8 cellular contexts compared by ENCODE assay signal in genomic region chr17:42608692-42609181, GRCh38. TPM values are rescaled to one million over a fixed set of nuclear protein-coding genes. Genes with fewer than 3 reads are reported as not detected.
DNase-seq lines count a peak whose midpoint lies in the region; ATAC-seq and TF ChIP-seq lines count a peak whose summit lies in the region.

No MANE protein-coding gene starts in this region.

- H3K27me3 Mint-ChIP-seq in dendritic cell treated with granulocyte-macrophage colony-stimulating factor and Interleukin-4, amounts not matched to agents 40 ng/mL and 50 ng/mL, for 4 days, result no peaks in the 10 kb centered on the region

- POLR2A ChIA-PET in PC-9 (lab: Charles Lee; ENCODE audit: unreplicated experiment), result interaction anchor here (0.6 to 1.2 kb wide), 4 partner anchors 10 to 70 kb away, joined by 4 to 9 read pairs (median 7); no protein-coding TSS in a partner anchor

- DNase-seq in PC-9, result no peak
- DNase-seq in LoVo (ENCODE audit: low spot score), result no peak
- DNase-seq in GM03348 (ENCODE audit: low spot score), result no peak

- peaks cover 7% of the 10 kb centered on the region; the same call in 1 of the 2 replicates for H4K20me1 ChIP-seq in PC-9 (ENCODE audit: insufficient read depth)

- H3K4me1 Mint-ChIP-seq in dendritic cell treated with granulocyte-macrophage colony-stimulating factor and Interleukin-4, amounts not matched to agents 40 ng/mL and 50 ng/mL, for 4 days (ENCODE audit: low read depth), result peaks cover 27% of the 10 kb centered on the region

- peak overlapping the region; percentile 90 for H3K27ac Mint-ChIP-seq in dendritic cell treated with granulocyte-macrophage colony-stimulating factor and Interleukin-4, amounts not matched to agents 40 ng/mL and 50 ng/mL, for 4 days

- CTCF ChIA-PET in PC-9 (lab: Charles Lee), result no interaction called here

- no TSS peak for BruUV-seq in PC-9 (replicated peaks; lab: Mats Ljungman, UMichigan)

- H3K9me2 ChIP-seq in PC-9 (ENCODE audit: insufficient read depth), result no peaks in the 10 kb centered on the region

- H3K27ac ChIP-seq in PC-9, result peak overlapping the region; percentile 48
- peak overlapping the region; percentile 88 for H3K27ac ChIP-seq in urinary bladder (ENCODE audit: low read depth)

- ATAC-seq in GM18870 (IDR thresholded peaks at IDR 0.05; ENCODE audit: unreplicated experiment) (peak; percentile 28), HG02759 (IDR thresholded peaks at IDR 0.05; ENCODE audit: unreplicated experiment) (peak; percentile 30)

- H3K36me3 ChIP-seq in PC-9 (ENCODE audit: low read depth) (peaks cover 19% of the 10 kb centered on the region; the same call in 1 of the 2 replicates), urinary bladder (ENCODE audit: insufficient read depth) (no peaks in the 10 kb centered on the region)

- H3K4me2 ChIP-seq in PC-9, result peak overlapping the region; percentile 100

- no peaks in the 10 kb centered on the region for H3K9me3 Mint-ChIP-seq in dendritic cell treated with granulocyte-macrophage colony-stimulating factor and Interleukin-4, amounts not matched to agents 40 ng/mL and 50 ng/mL, for 4 days

- H3K4me3 ChIP-seq in PC-9, result peak overlapping the region; percentile 99
- H3K4me3 ChIP-seq in mononuclear cell (ENCODE audit: low read length), result peak overlapping the region; percentile 92
- H3K4me3 ChIP-seq in urinary bladder (ENCODE audit: low read depth, low read length), result peak overlapping the region; percentile 61

- no peaks in the 10 kb centered on the region for H3K9me3 ChIP-seq in PC-9 (ENCODE audit: insufficient read depth, low read depth)
- no peaks in the 10 kb centered on the region for H3K9me3 ChIP-seq in mononuclear cell (ENCODE audit: low read depth, low read length)

- WGBS in urinary bladder, result under 1% methylated on average over 23 of the region's 23 CpGs

- peaks cover 15% of the 10 kb centered on the region for H3F3A ChIP-seq in PC-9 (ENCODE audit: insufficient read depth, low read depth)

- peak overlapping the region; percentile 92 for H2AFZ ChIP-seq in PC-9

- TF ChIP-seq CTCF in PC-9 (conservative IDR thresholded peaks at IDR 0.05), result no peak

- H3K79me2 ChIP-seq in PC-9 (ENCODE audit: low read depth), result peaks cover 72% of the 10 kb centered on the region

- intact Hi-C loops in PC-9 (cut with micrococcal nuclease; ENCODE audit: unreplicated experiment), result loop anchor here (1.0 kb wide), 1 partner anchor 69 kb away; no protein-coding TSS in a partner anchor
- intact Hi-C loops in dendritic cell treated with granulocyte-macrophage colony-stimulating factor and Interleukin-4, amounts not matched to agents 40 ng/mL and 50 ng/mL, for 4 days (cut with micrococcal nuclease), result loop anchor here (1.0 to 2.0 kb wide), 2 partner anchors 30 to 71 kb away; no protein-coding TSS in a partner anchor

- peak overlapping the region; percentile 99 for H3K4me3 Mint-ChIP-seq in dendritic cell treated with granulocyte-macrophage colony-stimulating factor and Interleukin-4, amounts not matched to agents 40 ng/mL and 50 ng/mL, for 4 days

- peaks cover 68% of the 10 kb centered on the region for H3K36me3 Mint-ChIP-seq in dendritic cell treated with granulocyte-macrophage colony-stimulating factor and Interleukin-4, amounts not matched to agents 40 ng/mL and 50 ng/mL, for 4 days (ENCODE audit: low read depth)

- no peaks in the 10 kb centered on the region for H3K27me3 ChIP-seq in PC-9 (ENCODE audit: insufficient read depth, low read depth)
- H3K27me3 ChIP-seq in mononuclear cell (ENCODE audit: insufficient read depth, low read length), result no peaks in the 10 kb centered on the region

- peaks cover 13% of the 10 kb centered on the region for H3K4me1 ChIP-seq in PC-9 (replicated peaks; ENCODE audit: insufficient read depth)
- H3K4me1 ChIP-seq in mononuclear cell (ENCODE audit: insufficient read depth, low read length), result peaks cover 44% of the 10 kb centered on the region
- H3K4me1 ChIP-seq in urinary bladder (ENCODE audit: insufficient read depth), result no peaks in the 10 kb centered on the region

RNA-seq across cellular contexts. Expression of gene RETREG3, which starts 0.4 kb away (rescaled TPM):
- total RNA-seq in PC-9 (2021) (57.0 and 61.7 TPM in 2 replicates), mononuclear cell (34.7 TPM), urinary bladder (49.9 TPM)
- polyA plus RNA-seq in urinary bladder, result 21.2 TPM

RNA-seq across cellular contexts. Expression of gene TUBG1, which starts 0.7 kb away (rescaled TPM):
- total RNA-seq in PC-9 (2021) (79.1 and 85.6 TPM in 2 replicates), mononuclear cell (3.1 TPM), urinary bladder (15.2 TPM)
- polyA plus RNA-seq in urinary bladder, result 42.9 TPM

RNA-seq across cellular contexts. Expression of gene PSMC3IP, which starts 31.2 kb away (rescaled TPM):
- total RNA-seq in PC-9 (2021) (10.2 and 13.4 TPM in 2 replicates), mononuclear cell (1.4 TPM), urinary bladder (4.5 TPM)
- 7.9 TPM for polyA plus RNA-seq in urinary bladder

RNA-seq across cellular contexts. Expression of gene MLX, which starts 41.8 kb away (rescaled TPM):
- total RNA-seq in PC-9 (2021) (20.0 and 26.0 TPM in 2 replicates), mononuclear cell (22.0 TPM), urinary bladder (17.1 TPM)
- 38.0 TPM for polyA plus RNA-seq in urinary bladder

RNA-seq across cellular contexts. Expression of gene COASY, which starts 46.8 kb away (rescaled TPM):
- total RNA-seq in PC-9 (2021) (133 and 152 TPM in 2 replicates), mononuclear cell (10.2 TPM), urinary bladder (8.8 TPM)
- polyA plus RNA-seq in urinary bladder, result 43.7 TPM
